8 cellular contexts compared by ENCODE assay signal in genomic region chr15:45634442-45635190, GRCh38. TPM values are rescaled to one million over a fixed set of nuclear protein-coding genes. Genes with fewer than 3 reads are reported as not detected.
A peak's percentile ranks its signal among the peaks of the same experiment; 100 is the strongest.
DNase-seq lines count a peak whose midpoint lies in the region; TF ChIP-seq lines count a peak whose summit lies in the region.

Gene SQOR, plus strand, starts transcription at chr15:45635029. Its CDS starts 23,895 bp downstream, at chr15:45658924.

- TF ChIP-seq POLR2A in lower leg skin (IDR thresholded peaks at IDR 0.05): peak in 1 of 2 donors; percentile 6

- H3K4me3 ChIP-seq in GM12864 (ENCODE audit: low read depth, low read length): peak within 1 kb of the TSS; percentile 78
- H3K4me3 ChIP-seq in coronary artery: peak within 1 kb of the TSS; percentile 97
- peak within 1 kb of the TSS; percentile 54 for H3K4me3 ChIP-seq in lower leg skin (ENCODE audit: low read depth, poor library complexity, severe bottlenecking)

- intact Hi-C loops in lower leg skin (cut with DNase I; ENCODE audit: low total_unique reads): no loop called here

- TF ChIP-seq CTCF in GM12864 (IDR thresholded peaks at IDR 0.05; ENCODE audit: low read depth, low read length, missing control alignments) (no peak), coronary artery (IDR thresholded peaks at IDR 0.05) (no peak), lower leg skin (IDR thresholded peaks at IDR 0.05) (no peak)

- DNase-seq in GM12864 (ENCODE audit: low read depth): peak; percentile 48
- DNase-seq in GOT3 (lab: John Stamatoyannopoulos, UW): peak; percentile 48
- DNase-seq in LoVo (ENCODE audit: low spot score): peak; percentile 90
- DNase-seq in activated CD4-positive, alpha-beta T cell treated with anti-CD3 and anti-CD28 coated beads for 4 hours: peak; percentile 57 to 67
- DNase-seq in coronary artery (ENCODE audit: low spot score): peak; percentile 93
- peak; percentile 88 to 98 for DNase-seq in lower leg skin (ENCODE audit: low spot score in 2 of 2)
- peak; percentile 28 to 71 (median 40) for DNase-seq in stimulated activated CD4-positive, alpha-beta T cell treated with anti-CD3 and anti-CD28 coated beads, TNF-alpha, amount 100 ng/mL, for 24 hours (ENCODE audit: low read depth in 3 of 3)
- DNase-seq in NCI-H187 (lab: John Stamatoyannopoulos, UW): no peak

- peak within 1 kb of the TSS; percentile 88 to 98 for H3K27ac ChIP-seq in coronary artery

- 2 to 4% methylated on average over 17 to 32 of the region's 53 CpGs for WGBS in lower leg skin, 2 donors

RNA-seq across cellular contexts. Expression of gene SQOR, which starts in this region (rescaled TPM):
- total RNA-seq in lower leg skin: 10 to 100 TPM; 39.3 to 56.0 (median 52.7) TPM

Comparison
In these comparisons a context has a peak if more than half of its experiments do, and no peak if none do; other contexts are left out.
1. DNase-seq: peak in GM12864 (single experiment), GOT3 (single experiment), LoVo (single experiment), activated CD4-positive, alpha-beta T cell treated with anti-CD3 and anti-CD28 coated beads for 4 hours (2 of 2), coronary artery (single experiment), lower leg skin (2 of 2) and stimulated activated CD4-positive, alpha-beta T cell treated with anti-CD3 and anti-CD28 coated beads, TNF-alpha, amount 100 ng/mL, for 24 hours (3 of 3); none in NCI-H187 (0 of 2).
2. Peak in every context shown above with its lines, with median percentiles within 50 percentile points of each other: H3K4me3 ChIP-seq.